In genomic region chr3:31242026-31242455, GRCh38 we compare ENCODE assay signal across 14 cellular contexts.
A peak's percentile ranks its signal among the peaks of the same experiment; 100 is the strongest.
DNase-seq lines count a peak whose midpoint lies in the region; ATAC-seq and TF ChIP-seq lines count a peak whose summit lies in the region.
"Had no signal": no experiment of that assay in that cellular context is flagged by ENCODE, and none has a peak within 500 bp of the region (broad histone marks: within the 10 kb centered on the region; RNA-seq: fewer than 3 reads in every experiment).

No MANE protein-coding gene starts in this region.

- no peak overlapping the region for H3K4me2 ChIP-seq in SK-N-SH

- H3K9me2 ChIP-seq in SK-N-SH: no peaks in the 10 kb centered on the region

- 3% methylated on average over 1 of the region's 1 CpG for WGBS in SK-N-SH (ENCODE audit: low lambda C conversion rate)
- 50% methylated on average over 1 of the region's 1 CpG for WGBS in right lobe of liver (ENCODE audit: insufficient coverage, low coverage, low lambda C conversion rate, missing lambda C conversion rate)

- no peak overlapping the region for H3K4me3 ChIP-seq in SK-N-SH (ENCODE audit: low read depth in 2 of 2, low read length in 1 of 2)
- H3K4me3 ChIP-seq in right lobe of liver: no peak overlapping the region
- H3K4me3 ChIP-seq: thyroid gland had no signal

- H3K27me3 Mint-ChIP-seq in activated naive CD4-positive, alpha-beta T cell treated with anti-CD3 and anti-CD28 coated beads, Interleukin-2, amount 50 U/mL, for 24 hours: no peaks in the 10 kb centered on the region
- H3K27me3 Mint-ChIP-seq in activated naive CD4-positive, alpha-beta T cell treated with anti-CD3 and anti-CD28 coated beads, Interleukin-2, amount 10 ng/mL, durations not matched to agents 7 days and 5 days: peaks cover 6% of the 10 kb centered on the region
- H3K27me3 Mint-ChIP-seq in stimulated activated naive B cell treated with anti-CD40 and anti-IgM and Interleukin-4, amounts not matched to agents 10 μg/mL and 1 μg/mL and 100 μg/mL, for 72 hours: peaks cover 0 to 5% of the 10 kb centered on the region in 2 donors

- peak; percentile 71 for ATAC-seq in GM21737 (IDR thresholded peaks at IDR 0.05; ENCODE audit: unreplicated experiment)
- peak; percentile 69 for ATAC-seq in HG03159 (IDR thresholded peaks at IDR 0.05; ENCODE audit: unreplicated experiment)
- ATAC-seq in stimulated activated naive B cell treated with anti-CD40 and anti-IgM and Interleukin-4, amounts not matched to agents 10 μg/mL and 1 μg/mL and 100 μg/mL, for 72 hours (replicated peaks): peak; percentile 95
- ATAC-seq in right lobe of liver: no peak
- ATAC-seq: SK-N-SH treated with all-trans-retinoic acid at 6 μM for 48 hours had no signal

- H4K20me1 ChIP-seq in SK-N-SH (ENCODE audit: insufficient read depth): no peaks in the 10 kb centered on the region

- H3K9me3 ChIP-seq in SK-N-SH (no peaks in the 10 kb centered on the region), right lobe of liver (no peaks in the 10 kb centered on the region)
- H3K9me3 ChIP-seq: thyroid gland had no signal

- CTCF ChIA-PET in activated naive CD4-positive, alpha-beta T cell treated with anti-CD3 and anti-CD28 coated beads, Interleukin-2, amount 10 ng/mL, durations not matched to agents 7 days and 5 days (lab: Charles Lee): interaction anchor here (0.5 to 2.3 kb wide), 2 partner anchors 10 to 50 kb away, joined by 3 to 7 read pairs; no protein-coding TSS in a partner anchor
- CTCF ChIA-PET in SK-N-SH (lab: Yijun Ruan, JAX): interaction anchor here (1.4 kb wide), 1 partner anchor 11 kb away, joined by 6 read pairs; no protein-coding TSS in a partner anchor

- H3K27ac Mint-ChIP-seq in activated naive CD4-positive, alpha-beta T cell treated with anti-CD3 and anti-CD28 coated beads, Interleukin-2, amount 50 U/mL, for 24 hours: peak overlapping the region; percentile 36
- H3K27ac Mint-ChIP-seq in activated naive CD4-positive, alpha-beta T cell treated with anti-CD3 and anti-CD28 coated beads, Interleukin-2, amount 10 ng/mL, durations not matched to agents 7 days and 5 days: no peak overlapping the region
- peak overlapping the region; percentile 0 for H3K27ac Mint-ChIP-seq in stimulated activated naive B cell treated with anti-CD40 and anti-IgM and Interleukin-4, amounts not matched to agents 10 μg/mL and 1 μg/mL and 100 μg/mL, for 72 hours

- H3F3A ChIP-seq in SK-N-SH (replicated peaks; ENCODE audit: insufficient read depth): no peaks in the 10 kb centered on the region

- TF ChIP-seq CTCF in SK-N-SH (IDR thresholded peaks at IDR 0.05) (no peak), right lobe of liver (IDR thresholded peaks at IDR 0.05) (no peak)

- no peak overlapping the region for H3K4me3 Mint-ChIP-seq in activated naive CD4-positive, alpha-beta T cell treated with anti-CD3 and anti-CD28 coated beads, Interleukin-2, amount 50 U/mL, for 24 hours
- no peak overlapping the region for H3K4me3 Mint-ChIP-seq in activated naive CD4-positive, alpha-beta T cell treated with anti-CD3 and anti-CD28 coated beads, Interleukin-2, amount 10 ng/mL, durations not matched to agents 7 days and 5 days
- no peak overlapping the region for H3K4me3 Mint-ChIP-seq in stimulated activated naive B cell treated with anti-CD40 and anti-IgM and Interleukin-4, amounts not matched to agents 10 μg/mL and 1 μg/mL and 100 μg/mL, for 72 hours

- peaks cover 28% of the 10 kb centered on the region for H3K4me1 Mint-ChIP-seq in activated naive CD4-positive, alpha-beta T cell treated with anti-CD3 and anti-CD28 coated beads, Interleukin-2, amount 50 U/mL, for 24 hours
- peaks cover 2% of the 10 kb centered on the region for H3K4me1 Mint-ChIP-seq in activated naive CD4-positive, alpha-beta T cell treated with anti-CD3 and anti-CD28 coated beads, Interleukin-2, amount 10 ng/mL, durations not matched to agents 7 days and 5 days
- peaks cover 16 to 25% of the 10 kb centered on the region in 2 donors for H3K4me1 Mint-ChIP-seq in stimulated activated naive B cell treated with anti-CD40 and anti-IgM and Interleukin-4, amounts not matched to agents 10 μg/mL and 1 μg/mL and 100 μg/mL, for 72 hours

- H3K36me3 Mint-ChIP-seq in activated naive CD4-positive, alpha-beta T cell treated with anti-CD3 and anti-CD28 coated beads, Interleukin-2, amount 50 U/mL, for 24 hours: no peaks in the 10 kb centered on the region
- no peaks in the 10 kb centered on the region for H3K36me3 Mint-ChIP-seq in activated naive CD4-positive, alpha-beta T cell treated with anti-CD3 and anti-CD28 coated beads, Interleukin-2, amount 10 ng/mL, durations not matched to agents 7 days and 5 days
- H3K36me3 Mint-ChIP-seq in stimulated activated naive B cell treated with anti-CD40 and anti-IgM and Interleukin-4, amounts not matched to agents 10 μg/mL and 1 μg/mL and 100 μg/mL, for 72 hours: no peaks in the 10 kb centered on the region

- POLR2A ChIA-PET in SK-N-SH (lab: Yijun Ruan, JAX): no interaction called here

- TF ChIP-seq RAD21 in SK-N-SH (IDR thresholded peaks at IDR 0.05; ENCODE audit: low read length): no peak

- no peaks in the 10 kb centered on the region; a peak in 1 of 4 replicates for H3K4me1 ChIP-seq in SK-N-SH (ENCODE audit: control insufficient read depth in 1 of 2, insufficient read depth in 2 of 2, low read depth in 1 of 2, low read length in 1 of 2)
- no peaks in the 10 kb centered on the region for H3K4me1 ChIP-seq in right lobe of liver
- H3K4me1 ChIP-seq: parathyroid adenoma, thyroid gland had no signal

- DNase-seq in activated naive CD4-positive, alpha-beta T cell treated with anti-CD3 and anti-CD28 coated beads, Interleukin-2, amount 10 ng/mL, durations not matched to agents 7 days and 5 days: no peak
- no peak for DNase-seq in stimulated activated naive B cell treated with anti-CD40 and anti-IgM and Interleukin-4, amounts not matched to agents 10 μg/mL and 1 μg/mL and 100 μg/mL, for 72 hours
- DNase-seq in SK-N-SH (no peak), NCI-H524 treated with DMSO at 0.1 percent for 48 hours (lab: John Stamatoyannopoulos, UW) (no peak), right lobe of liver (no peak)
- DNase-seq: aorta, DND-41, NCI-H526 treated with DMSO at 0.1 percent for 48 hours, thyroid gland had no signal

- H3K27ac ChIP-seq in SK-N-SH (ENCODE audit: low read depth in 2 of 2, low read length in 1 of 2): no peak overlapping the region
- H3K27ac ChIP-seq in right lobe of liver: no peak overlapping the region
- H3K27ac ChIP-seq: parathyroid adenoma, thyroid gland had no signal

- H3K36me3 ChIP-seq in SK-N-SH (replicated peaks in 1 of 2; ENCODE audit: control insufficient read depth in 1 of 2, insufficient read depth in 2 of 2, low read length in 1 of 2) (no peaks in the 10 kb centered on the region), right lobe of liver (no peaks in the 10 kb centered on the region)
- H3K36me3 ChIP-seq: thyroid gland had no signal

- H3K79me2 ChIP-seq in SK-N-SH (ENCODE audit: insufficient read depth): no peaks in the 10 kb centered on the region
- H3K79me2 ChIP-seq: parathyroid adenoma had no signal

- H2AFZ ChIP-seq in SK-N-SH (ENCODE audit: low read depth): no peak overlapping the region
- H2AFZ ChIP-seq: parathyroid adenoma had no signal

- no peak overlapping the region for H3K9ac ChIP-seq in SK-N-SH
- H3K9ac ChIP-seq: parathyroid adenoma had no signal

- no peaks in the 10 kb centered on the region for H3K9me3 Mint-ChIP-seq in activated naive CD4-positive, alpha-beta T cell treated with anti-CD3 and anti-CD28 coated beads, Interleukin-2, amount 50 U/mL, for 24 hours
- no peaks in the 10 kb centered on the region for H3K9me3 Mint-ChIP-seq in activated naive CD4-positive, alpha-beta T cell treated with anti-CD3 and anti-CD28 coated beads, Interleukin-2, amount 10 ng/mL, durations not matched to agents 7 days and 5 days
- no peaks in the 10 kb centered on the region for H3K9me3 Mint-ChIP-seq in stimulated activated naive B cell treated with anti-CD40 and anti-IgM and Interleukin-4, amounts not matched to agents 10 μg/mL and 1 μg/mL and 100 μg/mL, for 72 hours

- intact Hi-C loops in right lobe of liver (cut with DNase I): no loop called here

- H3K27me3 ChIP-seq in SK-N-SH (ENCODE audit: insufficient read depth) (no peaks in the 10 kb centered on the region), right lobe of liver (no peaks in the 10 kb centered on the region)
- H3K27me3 ChIP-seq: thyroid gland had no signal

- no peak for TF ChIP-seq POLR2A in right lobe of liver (IDR thresholded peaks at IDR 0.05)

- TF ChIP-seq EP300 in SK-N-SH (IDR thresholded peaks at IDR 0.05; ENCODE audit: borderline replicate concordance in 1 of 2, low read depth in 1 of 2, low read length in 1 of 2): no peak

TF ChIP-seq in SK-N-SH, 30 proteins besides CTCF, POLR2A, EP300 and RAD21:
- no peak for TF ChIP-seq TCF12 (IDR thresholded peaks at IDR 0.05)
- TF ChIP-seq, protein P1, sequence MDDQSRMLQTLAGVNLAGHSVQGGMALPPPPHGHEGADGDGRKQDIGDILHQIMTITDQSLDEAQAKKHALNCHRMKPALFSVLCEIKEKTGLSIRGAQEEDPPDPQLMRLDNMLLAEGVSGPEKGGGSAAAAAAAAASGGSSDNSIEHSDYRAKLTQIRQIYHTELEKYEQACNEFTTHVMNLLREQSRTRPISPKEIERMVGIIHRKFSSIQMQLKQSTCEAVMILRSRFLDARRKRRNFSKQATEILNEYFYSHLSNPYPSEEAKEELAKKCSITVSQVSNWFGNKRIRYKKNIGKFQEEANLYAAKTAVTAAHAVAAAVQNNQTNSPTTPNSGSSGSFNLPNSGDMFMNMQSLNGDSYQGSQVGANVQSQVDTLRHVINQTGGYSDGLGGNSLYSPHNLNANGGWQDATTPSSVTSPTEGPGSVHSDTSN (IDR thresholded peaks at IDR 0.05): no peak
- TF ChIP-seq GATA2 (CRISPR knock-in tag; IDR thresholded peaks at IDR 0.05): no peak
- TF ChIP-seq RXRA (IDR thresholded peaks at IDR 0.05; ENCODE audit: borderline replicate concordance, low read depth): no peak
- no peak for TF ChIP-seq ELF1 (IDR thresholded peaks at IDR 0.05)

Comparison
In these comparisons a context has a peak if more than half of its experiments do, and no peak if none do; other contexts are left out.
1. ATAC-seq: peak in GM21737 (single experiment), HG03159 (single experiment) and stimulated activated naive B cell treated with anti-CD40 and anti-IgM and Interleukin-4, amounts not matched to agents 10 μg/mL and 1 μg/mL and 100 μg/mL, for 72 hours (2 of 2); none in right lobe of liver (0 of 4).